In the genomic region with DNA sequence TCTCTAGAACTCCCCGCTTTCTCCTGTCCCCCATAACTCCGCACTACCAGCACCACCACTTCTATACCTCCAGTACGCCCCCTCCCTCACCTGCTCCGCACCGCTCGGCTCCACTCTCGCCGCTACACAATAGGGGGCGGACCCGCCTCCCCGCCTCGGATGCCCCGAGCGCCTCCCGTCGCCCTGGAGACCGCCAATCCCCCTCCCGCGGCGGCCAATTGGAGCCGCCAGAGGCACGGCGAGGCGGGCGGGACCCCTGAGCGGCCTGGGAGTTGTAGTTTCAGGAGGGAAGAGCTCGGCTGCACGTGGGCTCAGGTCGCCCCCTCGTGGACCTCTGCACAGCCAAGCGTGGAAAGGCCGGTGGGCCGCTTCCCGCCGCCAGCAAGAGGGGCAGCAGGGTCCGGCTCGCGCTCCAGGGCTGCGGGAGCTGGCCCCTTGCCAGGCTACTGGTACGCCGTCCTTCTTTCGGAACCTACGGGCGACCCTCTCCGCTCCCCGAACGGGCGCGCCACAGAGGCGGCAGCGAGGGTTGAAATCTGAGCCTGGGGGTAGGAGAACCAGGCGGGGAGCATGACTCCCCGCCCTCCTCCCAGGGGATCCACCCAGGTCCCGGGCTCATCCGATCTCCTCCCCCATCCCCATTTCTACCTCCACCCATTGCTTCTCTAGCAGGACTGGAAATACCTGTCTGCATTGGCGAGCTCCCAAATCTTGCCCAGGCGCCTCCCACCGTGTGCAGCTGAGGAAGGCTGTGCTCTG, we compare ENCODE assay signal across 9 cellular contexts. TPM values are rescaled to one million over a fixed set of nuclear protein-coding genes. Genes with fewer than 3 reads are reported as not detected.
DNase-seq lines count a peak whose midpoint lies in the region; ATAC-seq, FAIRE-seq and TF ChIP-seq lines count a peak whose summit lies in the region.
"Had no signal": no experiment of that assay in that cellular context is flagged by ENCODE, and none has a peak within 500 bp of the region (broad histone marks: within the 10 kb centered on the region; RNA-seq: fewer than 3 reads in every experiment).

A gene with protein sequence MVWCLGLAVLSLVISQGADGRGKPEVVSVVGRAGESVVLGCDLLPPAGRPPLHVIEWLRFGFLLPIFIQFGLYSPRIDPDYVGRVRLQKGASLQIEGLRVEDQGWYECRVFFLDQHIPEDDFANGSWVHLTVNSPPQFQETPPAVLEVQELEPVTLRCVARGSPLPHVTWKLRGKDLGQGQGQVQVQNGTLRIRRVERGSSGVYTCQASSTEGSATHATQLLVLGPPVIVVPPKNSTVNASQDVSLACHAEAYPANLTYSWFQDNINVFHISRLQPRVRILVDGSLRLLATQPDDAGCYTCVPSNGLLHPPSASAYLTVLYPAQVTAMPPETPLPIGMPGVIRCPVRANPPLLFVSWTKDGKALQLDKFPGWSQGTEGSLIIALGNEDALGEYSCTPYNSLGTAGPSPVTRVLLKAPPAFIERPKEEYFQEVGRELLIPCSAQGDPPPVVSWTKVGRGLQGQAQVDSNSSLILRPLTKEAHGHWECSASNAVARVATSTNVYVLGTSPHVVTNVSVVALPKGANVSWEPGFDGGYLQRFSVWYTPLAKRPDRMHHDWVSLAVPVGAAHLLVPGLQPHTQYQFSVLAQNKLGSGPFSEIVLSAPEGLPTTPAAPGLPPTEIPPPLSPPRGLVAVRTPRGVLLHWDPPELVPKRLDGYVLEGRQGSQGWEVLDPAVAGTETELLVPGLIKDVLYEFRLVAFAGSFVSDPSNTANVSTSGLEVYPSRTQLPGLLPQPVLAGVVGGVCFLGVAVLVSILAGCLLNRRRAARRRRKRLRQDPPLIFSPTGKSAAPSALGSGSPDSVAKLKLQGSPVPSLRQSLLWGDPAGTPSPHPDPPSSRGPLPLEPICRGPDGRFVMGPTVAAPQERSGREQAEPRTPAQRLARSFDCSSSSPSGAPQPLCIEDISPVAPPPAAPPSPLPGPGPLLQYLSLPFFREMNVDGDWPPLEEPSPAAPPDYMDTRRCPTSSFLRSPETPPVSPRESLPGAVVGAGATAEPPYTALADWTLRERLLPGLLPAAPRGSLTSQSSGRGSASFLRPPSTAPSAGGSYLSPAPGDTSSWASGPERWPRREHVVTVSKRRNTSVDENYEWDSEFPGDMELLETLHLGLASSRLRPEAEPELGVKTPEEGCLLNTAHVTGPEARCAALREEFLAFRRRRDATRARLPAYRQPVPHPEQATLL (minus strand): TSS at position 131 of the 759 bp plus-strand sequence. CDS start 2,159 bp downstream, outside the sequence.

- peak within 1 kb of the TSS; percentile 54 for H3K9ac ChIP-seq in OCI-LY3 (ENCODE audit: low read length)

- peaks cover 20% of the 10 kb centered on the region for H3K27me3 Mint-ChIP-seq in nephron progenitor cell (ENCODE audit: low read depth, poor library complexity)

- H3K9me3 ChIP-seq in OCI-LY3 (ENCODE audit: insufficient read depth, low read length), result no peaks in the 10 kb centered on the region

- H3K27ac Mint-ChIP-seq in nephron progenitor cell, result peak within 1 kb of the TSS; percentile 92

- H3K36me3 Mint-ChIP-seq in nephron progenitor cell (ENCODE audit: low read depth), result no peaks in the 10 kb centered on the region

- no peaks in the 10 kb centered on the region for H3K79me2 ChIP-seq in OCI-LY3 (ENCODE audit: low read length)

- H3K27me3 ChIP-seq in OCI-LY3 (ENCODE audit: low read depth, low read length), result peaks cover 7% of the 10 kb centered on the region; the same call in 1 of the 2 replicates

- H3K4me3 ChIP-seq in OCI-LY3 (ENCODE audit: low read length), result peak within 1 kb of the TSS; percentile 76
- peak within 1 kb of the TSS; percentile 33 to 47 for H3K4me3 ChIP-seq in foreskin fibroblast (ENCODE audit: low read depth in 1 of 2, low read length in 2 of 2)

- H3K4me3 Mint-ChIP-seq in nephron progenitor cell, result peak within 1 kb of the TSS; percentile 98

- H4K20me1 ChIP-seq in OCI-LY3 (ENCODE audit: insufficient read depth, low read length), result no peaks in the 10 kb centered on the region

- H3K4me1 Mint-ChIP-seq in nephron progenitor cell, result peaks cover 58% of the 10 kb centered on the region

- H3K27ac ChIP-seq in OCI-LY3 (ENCODE audit: low read length), result no peak within 1 kb of the TSS

- DNase-seq in Daoy (ENCODE audit: low read depth) (peak; percentile 95), HTR-8/SVneo (ENCODE audit: insufficient read length, low spot score) (peak; percentile 79), foreskin fibroblast (peak; percentile 25 to 76), nephron progenitor cell (peak; percentile 96)
- DNase-seq in activated T-helper 9 cell treated with anti-CD3 and anti-CD28 coated beads, Interleukin-2, amount 50 U/mL, for 16 hours (ENCODE audit: low read depth), result peak; percentile 59
- DNase-seq in stimulated activated naive CD4-positive, alpha-beta T cell treated with Interleukin-2 at 50 U/mL for 16 hours (lab: John Stamatoyannopoulos, UW), result peak; percentile 56

- H3K4me2 ChIP-seq in OCI-LY3 (ENCODE audit: low read length), result peak within 1 kb of the TSS; percentile 74

- ATAC-seq in HG02763 (IDR thresholded peaks at IDR 0.05; ENCODE audit: unreplicated experiment), result no peak

- TF ChIP-seq CTCF in OCI-LY3 (IDR thresholded peaks at IDR 0.05; ENCODE audit: low read depth, low read length) (peak; percentile 50), foreskin fibroblast (IDR thresholded peaks at IDR 0.05; ENCODE audit: low read depth, low read length) (peak; percentile 12), nephron progenitor cell (IDR thresholded peaks at IDR 0.05) (peak; percentile 25)

- no peaks in the 10 kb centered on the region for H3K9me3 Mint-ChIP-seq in nephron progenitor cell

- H3K36me3 ChIP-seq in OCI-LY3 (replicated peaks; ENCODE audit: low read depth, low read length), result no peaks in the 10 kb centered on the region

- H2AFZ ChIP-seq in OCI-LY3 (ENCODE audit: low read depth, low read length), result peak within 1 kb of the TSS; percentile 58

- no peak for FAIRE-seq in HTR-8/SVneo (lab: Jason Lieb, UNC)
- FAIRE-seq: colon had no signal

- peaks cover 17% of the 10 kb centered on the region; the same call in 1 of the 2 replicates for H3K4me1 ChIP-seq in OCI-LY3 (ENCODE audit: low read length)

RNA-seq across cellular contexts. Expression of the gene that starts here (rescaled TPM):
- 1.7 and 2.7 TPM in 2 replicates for total RNA-seq in Daoy (2014; rRNA removed; shearing (Covaris generic))
